ENCODE assay signal across 9 cellular contexts in the genomic region with DNA sequence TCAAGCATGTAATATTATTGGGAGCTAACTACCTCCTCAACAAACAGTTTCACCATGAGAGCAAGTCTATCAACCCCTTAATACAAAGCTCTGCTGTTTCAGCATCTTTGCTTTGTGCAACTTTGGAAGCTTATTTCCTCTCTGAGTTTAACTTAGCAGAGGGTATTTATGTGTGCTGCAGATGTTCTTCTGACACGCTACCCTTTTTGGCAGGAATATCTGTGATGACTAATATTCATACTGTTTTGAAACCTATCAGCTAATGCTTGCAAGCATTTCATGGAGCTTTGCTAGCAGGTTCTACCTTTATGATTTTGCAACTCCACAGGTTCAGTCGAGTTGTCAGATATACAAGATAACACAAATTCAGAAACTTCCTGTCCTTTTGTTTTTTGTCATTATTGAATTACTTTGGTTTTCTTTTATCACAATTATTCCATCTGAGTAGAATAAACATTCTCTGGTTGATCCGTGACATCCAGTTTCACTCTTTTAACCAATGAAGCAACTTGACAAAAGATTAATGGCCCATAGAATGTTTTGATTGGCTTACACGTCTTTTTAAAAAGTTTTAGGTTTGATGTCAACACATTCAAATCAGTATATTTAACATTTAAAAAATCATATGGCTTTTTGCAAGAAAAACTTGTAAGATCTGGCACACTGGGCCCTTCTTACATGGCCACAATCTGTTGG. TPM values are rescaled to one million over a fixed set of nuclear protein-coding genes. Genes with fewer than 3 reads are reported as not detected.
DNase-seq lines count a peak whose midpoint lies in the region; ATAC-seq and TF ChIP-seq lines count a peak whose summit lies in the region.
"Had no signal": no experiment of that assay in that cellular context is flagged by ENCODE, and none has a peak within 500 bp of the region (broad histone marks: within the 10 kb centered on the region; RNA-seq: fewer than 3 reads in every experiment).

No MANE protein-coding gene starts in this region.

- peaks cover 57% of the 10 kb centered on the region for H3K4me1 Mint-ChIP-seq in activated CD4-positive, alpha-beta T cell treated with anti-CD3 and anti-CD28 coated beads, Interleukin-2, amount 10 ng/mL, durations not matched to agents 7 days and 5 days

- peak overlapping the region; percentile 94 for H3K27ac Mint-ChIP-seq in activated CD4-positive, alpha-beta T cell treated with anti-CD3 and anti-CD28 coated beads, Interleukin-2, amount 10 ng/mL, durations not matched to agents 7 days and 5 days
- no peak overlapping the region for H3K27ac Mint-ChIP-seq in activated naive CD4-positive, alpha-beta T cell treated with anti-CD3 and anti-CD28 coated beads, Interleukin-2, amount 50 U/mL, for 72 hours

- no peak overlapping the region for H3K27ac ChIP-seq in effector memory CD4-positive, alpha-beta T cell (ENCODE audit: insufficient read depth, low read length, poor library complexity, severe bottlenecking)
- H3K27ac ChIP-seq: BLaER1 had no signal

- no peaks in the 10 kb centered on the region for H3K36me3 ChIP-seq in skeletal muscle satellite cell (ENCODE audit: insufficient read depth, low read length)
- H3K36me3 ChIP-seq in effector memory CD4-positive, alpha-beta T cell (ENCODE audit: control insufficient read depth, insufficient read depth, low read length) = no peaks in the 10 kb centered on the region
- H3K36me3 ChIP-seq: BLaER1 had no signal

- no peak overlapping the region for H3K9ac ChIP-seq in skeletal muscle satellite cell (ENCODE audit: low read depth, low read length)
- H3K9ac ChIP-seq: BLaER1 had no signal

- peak overlapping the region; percentile 61 for H3K4me2 ChIP-seq in skeletal muscle satellite cell (ENCODE audit: low read length)
- H3K4me2 ChIP-seq: BLaER1 had no signal

- POLR2A ChIA-PET in activated CD4-positive, alpha-beta T cell treated with anti-CD3 and anti-CD28 coated beads, Interleukin-2, amount 10 ng/mL, durations not matched to agents 7 days and 5 days (lab: Charles Lee) = interaction anchor here (0.6 to 1.2 kb wide), 2 partner anchors 122 to 383 kb away, joined by 3 read pairs; partner anchors contain the start of gene DIPK2A

- no peak for TF ChIP-seq CTCF in choroid plexus epithelial cell (conservative IDR thresholded peaks at IDR 0.05; ENCODE audit: low read depth, low read length)

- peaks cover 26% of the 10 kb centered on the region for H3K4me1 ChIP-seq in skeletal muscle satellite cell (ENCODE audit: control insufficient read depth, insufficient read depth, low read length)
- H3K4me1 ChIP-seq in effector memory CD4-positive, alpha-beta T cell (ENCODE audit: control insufficient read depth, insufficient read depth, low read length, poor library complexity, severe bottlenecking) = peaks cover 23% of the 10 kb centered on the region

- CTCF ChIA-PET in activated CD4-positive, alpha-beta T cell treated with anti-CD3 and anti-CD28 coated beads, Interleukin-2, amount 10 ng/mL, durations not matched to agents 7 days and 5 days (lab: Charles Lee) = interaction anchor here (1.0 to 1.4 kb wide), 2 partner anchors 13 to 122 kb away, joined by 3 to 5 read pairs; partner anchors contain the start of gene DIPK2A

- no peaks in the 10 kb centered on the region for H3K27me3 Mint-ChIP-seq in activated CD4-positive, alpha-beta T cell treated with anti-CD3 and anti-CD28 coated beads, Interleukin-2, amount 10 ng/mL, durations not matched to agents 7 days and 5 days

- H3K4me3 Mint-ChIP-seq in activated CD4-positive, alpha-beta T cell treated with anti-CD3 and anti-CD28 coated beads, Interleukin-2, amount 10 ng/mL, durations not matched to agents 7 days and 5 days = no peak overlapping the region

- no peaks in the 10 kb centered on the region for H3K9me3 Mint-ChIP-seq in activated CD4-positive, alpha-beta T cell treated with anti-CD3 and anti-CD28 coated beads, Interleukin-2, amount 10 ng/mL, durations not matched to agents 7 days and 5 days
- no peaks in the 10 kb centered on the region for H3K9me3 Mint-ChIP-seq in activated naive CD4-positive, alpha-beta T cell treated with anti-CD3 and anti-CD28 coated beads, Interleukin-2, amount 50 U/mL, for 72 hours

- no peak for DNase-seq in activated CD4-positive, alpha-beta T cell treated with anti-CD3 and anti-CD28 coated beads, Interleukin-2, amount 10 ng/mL, durations not matched to agents 7 days and 5 days
- DNase-seq in activated CD4-positive, alpha-beta T cell treated with anti-CD3 and anti-CD28 coated beads for 1 hour = no peak
- peak; percentile 92 for DNase-seq in choroid plexus epithelial cell (ENCODE audit: low read depth)
- DNase-seq in stimulated activated CD8-positive, alpha-beta memory T cell treated with anti-CD3 and anti-CD28 coated beads, Interleukin-4, amount 100 ng/mL, for 48 hours = no peak
- DNase-seq in activated naive CD4-positive, alpha-beta T cell treated with anti-CD3 and anti-CD28 coated beads, Interleukin-2, amount 50 U/mL, for 72 hours (ENCODE audit: low spot score in 2 of 2) = no peak
- no peak for DNase-seq in effector memory CD4-positive, alpha-beta T cell

- no peaks in the 10 kb centered on the region for H3K27me3 ChIP-seq in skeletal muscle satellite cell (ENCODE audit: control insufficient read depth, insufficient read depth, low read length)
- no peaks in the 10 kb centered on the region for H3K27me3 ChIP-seq in effector memory CD4-positive, alpha-beta T cell (replicated peaks; ENCODE audit: control insufficient read depth, insufficient read depth, low read length, poor library complexity, severe bottlenecking)
- H3K27me3 ChIP-seq: BLaER1 had no signal

- no peaks in the 10 kb centered on the region for H3K9me3 ChIP-seq in skeletal muscle satellite cell (replicated peaks; ENCODE audit: low read length)
- no peaks in the 10 kb centered on the region for H3K9me3 ChIP-seq in effector memory CD4-positive, alpha-beta T cell (ENCODE audit: control insufficient read depth, low read length)
- H3K9me3 ChIP-seq: BLaER1 had no signal

- H3K36me3 Mint-ChIP-seq in activated CD4-positive, alpha-beta T cell treated with anti-CD3 and anti-CD28 coated beads, Interleukin-2, amount 10 ng/mL, durations not matched to agents 7 days and 5 days (ENCODE audit: low read depth) = peaks cover 3% of the 10 kb centered on the region
- peaks cover 0 to 8% of the 10 kb centered on the region in 2 donors for H3K36me3 Mint-ChIP-seq in activated naive CD4-positive, alpha-beta T cell treated with anti-CD3 and anti-CD28 coated beads, Interleukin-2, amount 50 U/mL, for 72 hours

- H3K4me3 ChIP-seq in choroid plexus epithelial cell (ENCODE audit: low read depth, low read length) (no peak overlapping the region), skeletal muscle satellite cell (ENCODE audit: low read length) (peak overlapping the region; percentile 11)
- no peak overlapping the region for H3K4me3 ChIP-seq in effector memory CD4-positive, alpha-beta T cell (ENCODE audit: insufficient read depth, low read depth, low read length, poor library complexity, severe bottlenecking)
- H3K4me3 ChIP-seq: BLaER1 had no signal

- peak; percentile 38 for ATAC-seq in HG03354 (IDR thresholded peaks at IDR 0.05; ENCODE audit: poor library complexity, severe bottlenecking, unreplicated experiment)
- no peak for ATAC-seq in activated naive CD4-positive, alpha-beta T cell treated with anti-CD3 and anti-CD28 coated beads, Interleukin-2, amount 50 U/mL, for 72 hours

RNA-seq across cellular contexts. Expression of gene SLC9A9, which starts 1.7 kb away (rescaled TPM):
- 10 to 100 TPM; 13.8 to 16.4 TPM for total RNA-seq in activated CD4-positive, alpha-beta T cell treated with anti-CD3 and anti-CD28 coated beads, Interleukin-2, amount 10 ng/mL, durations not matched to agents 7 days and 5 days
- total RNA-seq in skeletal muscle satellite cell (2012; rRNA removed) = 4.8 and 5.8 TPM in 2 replicates
- total RNA-seq in activated naive CD4-positive, alpha-beta T cell treated with anti-CD3 and anti-CD28 coated beads, Interleukin-2, amount 50 U/mL, for 72 hours = 1 to 10 TPM; 2.3 to 2.5 TPM

Comparison
In these comparisons a context has a peak if more than half of its experiments do, and no peak if none do; other contexts are left out.
1. RNA of gene SLC9A9, which starts 1.7 kb away (total RNA-seq): 13.8 to 16.4 TPM in activated CD4-positive, alpha-beta T cell treated with anti-CD3 and anti-CD28 coated beads, Interleukin-2, amount 10 ng/mL, durations not matched to agents 7 days and 5 days; 2.3 to 2.5 TPM in activated naive CD4-positive, alpha-beta T cell treated with anti-CD3 and anti-CD28 coated beads, Interleukin-2, amount 50 U/mL, for 72 hours; every median in the first group is over 4 times any median in the second.